9 cellular contexts compared by ENCODE assay signal in genomic region chr2:212180684-212181083, GRCh38.
"Had no signal": no experiment of that assay in that cellular context is flagged by ENCODE, and none has a peak within 500 bp of the region (broad histone marks: within the 10 kb centered on the region; RNA-seq: fewer than 3 reads in every experiment).

No MANE protein-coding gene starts in this region.

- FAIRE-seq: H1, H54, HepG2 had no signal

- H3K36me3 Mint-ChIP-seq: IgD-negative memory B cell had no signal

- H3K4me3 Mint-ChIP-seq: GM23338, H9, HFFc6, IgD-negative memory B cell had no signal

- DNase-seq: H9, HCEC 1CT, HFFc6 had no signal

- H3K27ac ChIP-seq: HL-60 had no signal

- H3K4me3 ChIP-seq: GM23338 had no signal

- H3K9me3 Mint-ChIP-seq: GM23338, H9, HFFc6 had no signal

- H3K27me3 Mint-ChIP-seq: IgD-negative memory B cell had no signal

- H3K4me1 Mint-ChIP-seq: GM23338, IgD-negative memory B cell had no signal

- H2AFZ ChIP-seq: GM23338 had no signal

- H3K4me2 ChIP-seq: GM23338 had no signal

- H3K27ac Mint-ChIP-seq: GM23338, H9, HFFc6, IgD-negative memory B cell had no signal
